In the genomic region with DNA sequence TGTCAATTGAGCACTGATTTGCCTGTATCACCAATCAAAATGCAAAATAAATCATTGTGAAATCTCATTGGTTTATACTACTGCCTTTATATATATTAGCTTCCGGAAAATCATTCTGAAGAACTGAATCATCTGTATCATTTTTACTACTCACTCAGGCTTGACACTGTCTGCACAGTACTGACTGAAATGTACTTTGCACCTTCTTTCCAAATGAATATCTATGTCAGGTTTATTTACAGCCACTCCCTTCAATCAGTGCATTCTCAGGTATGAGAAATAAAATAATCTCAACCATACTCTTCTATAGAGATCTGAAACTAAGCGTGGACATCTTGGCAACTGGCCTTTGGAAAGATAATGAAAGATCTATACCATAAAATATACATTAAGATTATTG, we compare ENCODE assay signal across 17 cellular contexts. TPM values are rescaled to one million over a fixed set of nuclear protein-coding genes. Genes with fewer than 3 reads are reported as not detected.
"Had no signal": no experiment of that assay in that cellular context is flagged by ENCODE, and none has a peak within 500 bp of the region (broad histone marks: within the 10 kb centered on the region; RNA-seq: fewer than 3 reads in every experiment).

No MANE protein-coding gene starts in this region.

- H3K9me3 ChIP-seq: body of pancreas, left ventricle myocardium inferior, suprapubic skin had no signal

- H3K9me3 Mint-ChIP-seq: activated naive CD4-positive, alpha-beta T cell treated with anti-CD3 and anti-CD28 coated beads, Interleukin-2, amount 50 U/mL, for 24 hours; T-helper 2 cell treated with Interferon-gamma antibody and Interleukin-4, amounts not matched to agents 5 μg/mL and 100 μg/mL, for 36 hours had no signal

- H3K27me3 Mint-ChIP-seq: central memory CD8-positive, alpha-beta T cell had no signal

- ATAC-seq: body of pancreas, esophagus mucosa had no signal

- DNase-seq: activated CD4-positive, alpha-beta T cell treated with anti-CD3 and anti-CD28 coated beads, Interleukin-2, amount 50 U/mL, for 4 hours; activated CD4-positive, CD25-positive, alpha-beta regulatory T cell treated with anti-CD3 and anti-CD28 coated beads, Interleukin-2, amount 50 U/mL, for 72 hours; activated effector memory CD4-positive, alpha-beta T cell treated with Interleukin-2 at 50 U/mL for 16 hours; activated T-cell treated with anti-CD3 and anti-CD28 coated beads, Interleukin-2, amount 50 U/mL, for 1 hour; amniotic stem cell; body of pancreas; islet precursor cell; left ventricle myocardium inferior; stimulated activated CD4-positive, alpha-beta T cell treated with anti-CD3 and anti-CD28 coated beads, Interleukin-2, amount 100 ng/mL, for 24 hours; stimulated activated naive CD4-positive, alpha-beta T cell had no signal

- H3K4me3 Mint-ChIP-seq: activated naive CD4-positive, alpha-beta T cell treated with anti-CD3 and anti-CD28 coated beads, Interleukin-2, amount 50 U/mL, for 24 hours; central memory CD8-positive, alpha-beta T cell; T-helper 2 cell treated with Interferon-gamma antibody and Interleukin-4, amounts not matched to agents 5 μg/mL and 100 μg/mL, for 36 hours had no signal

- H3K36me3 Mint-ChIP-seq: activated naive CD4-positive, alpha-beta T cell treated with anti-CD3 and anti-CD28 coated beads, Interleukin-2, amount 50 U/mL, for 24 hours had no signal

- H3K27ac ChIP-seq: body of pancreas, left ventricle myocardium inferior, suprapubic skin had no signal

- H3K36me3 ChIP-seq: left ventricle myocardium inferior, suprapubic skin had no signal

- H3K4me3 ChIP-seq: body of pancreas, left ventricle myocardium inferior, suprapubic skin had no signal

- H3K27ac Mint-ChIP-seq: activated naive CD4-positive, alpha-beta T cell treated with anti-CD3 and anti-CD28 coated beads, Interleukin-2, amount 50 U/mL, for 24 hours; T-helper 2 cell treated with Interferon-gamma antibody and Interleukin-4, amounts not matched to agents 5 μg/mL and 100 μg/mL, for 36 hours had no signal

- H3K4me1 Mint-ChIP-seq: activated naive CD4-positive, alpha-beta T cell treated with anti-CD3 and anti-CD28 coated beads, Interleukin-2, amount 50 U/mL, for 24 hours; central memory CD8-positive, alpha-beta T cell had no signal

RNA-seq across cellular contexts. Expression of gene KHDRBS2, which starts 2.7 kb away (rescaled TPM):
- total RNA-seq: body of pancreas, dermis blood vessel endothelial cell, left ventricle myocardium inferior, mesenteric fat pad, suprapubic skin had no signal
